1 cellular context compared by ENCODE assay signal in genomic region chr2:1546901-1547300, GRCh38.
TF ChIP-seq lines count a peak whose summit lies in the region.

No MANE protein-coding gene starts in this region.

TF ChIP-seq in GM23338, 12 proteins besides CTCF, POLR2A, EP300 and RAD21 (continued from another document):
- TF ChIP-seq EZH2phosphoT487 (IDR thresholded peaks at IDR 0.05; ENCODE audit: unreplicated experiment) (no peak), JUNB (IDR thresholded peaks at IDR 0.05; ENCODE audit: unreplicated experiment) (no peak), ZNF114 (CRISPR knock-in tag; IDR thresholded peaks at IDR 0.05) (no peak), CREB1 (CRISPR knock-in tag; IDR thresholded peaks at IDR 0.05; ENCODE audit: low read depth) (no peak), ZNF331 (CRISPR knock-in tag; IDR thresholded peaks at IDR 0.05; ENCODE audit: low read depth) (no peak)
- TF ChIP-seq, protein P1, sequence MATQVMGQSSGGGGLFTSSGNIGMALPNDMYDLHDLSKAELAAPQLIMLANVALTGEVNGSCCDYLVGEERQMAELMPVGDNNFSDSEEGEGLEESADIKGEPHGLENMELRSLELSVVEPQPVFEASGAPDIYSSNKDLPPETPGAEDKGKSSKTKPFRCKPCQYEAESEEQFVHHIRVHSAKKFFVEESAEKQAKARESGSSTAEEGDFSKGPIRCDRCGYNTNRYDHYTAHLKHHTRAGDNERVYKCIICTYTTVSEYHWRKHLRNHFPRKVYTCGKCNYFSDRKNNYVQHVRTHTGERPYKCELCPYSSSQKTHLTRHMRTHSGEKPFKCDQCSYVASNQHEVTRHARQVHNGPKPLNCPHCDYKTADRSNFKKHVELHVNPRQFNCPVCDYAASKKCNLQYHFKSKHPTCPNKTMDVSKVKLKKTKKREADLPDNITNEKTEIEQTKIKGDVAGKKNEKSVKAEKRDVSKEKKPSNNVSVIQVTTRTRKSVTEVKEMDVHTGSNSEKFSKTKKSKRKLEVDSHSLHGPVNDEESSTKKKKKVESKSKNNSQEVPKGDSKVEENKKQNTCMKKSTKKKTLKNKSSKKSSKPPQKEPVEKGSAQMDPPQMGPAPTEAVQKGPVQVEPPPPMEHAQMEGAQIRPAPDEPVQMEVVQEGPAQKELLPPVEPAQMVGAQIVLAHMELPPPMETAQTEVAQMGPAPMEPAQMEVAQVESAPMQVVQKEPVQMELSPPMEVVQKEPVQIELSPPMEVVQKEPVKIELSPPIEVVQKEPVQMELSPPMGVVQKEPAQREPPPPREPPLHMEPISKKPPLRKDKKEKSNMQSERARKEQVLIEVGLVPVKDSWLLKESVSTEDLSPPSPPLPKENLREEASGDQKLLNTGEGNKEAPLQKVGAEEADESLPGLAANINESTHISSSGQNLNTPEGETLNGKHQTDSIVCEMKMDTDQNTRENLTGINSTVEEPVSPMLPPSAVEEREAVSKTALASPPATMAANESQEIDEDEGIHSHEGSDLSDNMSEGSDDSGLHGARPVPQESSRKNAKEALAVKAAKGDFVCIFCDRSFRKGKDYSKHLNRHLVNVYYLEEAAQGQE (IDR thresholded peaks at IDR 0.05; ENCODE audit: unreplicated experiment), result no peak
